ENCODE assay signal across 8 cellular contexts in genomic region chr1:151945725-151946365, GRCh38. TPM values are rescaled to one million over a fixed set of nuclear protein-coding genes. Genes with fewer than 3 reads are reported as not detected.
DNase-seq lines count a peak whose midpoint lies in the region; ATAC-seq and TF ChIP-seq lines count a peak whose summit lies in the region.

No MANE protein-coding gene starts in this region.

- DNase-seq in GM13977 (ENCODE audit: low spot score) (peak; percentile 20), NCI-H1436 treated with DMSO at 0.1 percent for 48 hours (lab: John Stamatoyannopoulos, UW) (peak; percentile 28), dedifferentiated amniotic fluid mesenchymal stem cell (ENCODE audit: extremely low spot score) (peak; percentile 99), lower lobe of right lung (peak; percentile 87), cerebellum (ENCODE audit: low spot score) (no peak)
- DNase-seq in activated CD4-positive, alpha-beta T cell treated with anti-CD3 and anti-CD28 coated beads for 24 hours (ENCODE audit: low read depth in 2 of 2): peak; percentile 41 to 45
- DNase-seq in stimulated activated CD8-positive, alpha-beta memory T cell treated with anti-CD3 and anti-CD28 coated beads, Interleukin-15, amount 100 ng/mL, for 24 hours (ENCODE audit: low read depth): peak; percentile 33

- H3K36me3 ChIP-seq in lower lobe of right lung: no peaks in the 10 kb centered on the region

- H3K4me3 ChIP-seq in lower lobe of right lung: no peak overlapping the region

- H3K27me3 ChIP-seq in lower lobe of right lung (ENCODE audit: low read depth): no peaks in the 10 kb centered on the region

- TF ChIP-seq CTCF in GM13977 (IDR thresholded peaks at IDR 0.05; ENCODE audit: extremely low read depth, insufficient read depth, missing control alignments): no peak
- no peak for TF ChIP-seq CTCF in lower lobe of right lung (IDR thresholded peaks at IDR 0.05)

- in situ Hi-C loops in GM13977 (cut with MboI; ENCODE audit: low pct_unique_long_range_greater_than_20kb, low sequenced_read_pairs, unreplicated experiment): no loop called here

- no peaks in the 10 kb centered on the region for H3K9me3 ChIP-seq in lower lobe of right lung

- intact Hi-C loops in lower lobe of right lung (cut with DNase I): no loop called here

- ATAC-seq in lower lobe of right lung (peak; percentile 90), HG03469 (IDR thresholded peaks at IDR 0.05; ENCODE audit: unreplicated experiment) (no peak)

- peak overlapping the region; percentile 86 for H3K27ac ChIP-seq in lower lobe of right lung

- H3K4me1 ChIP-seq in lower lobe of right lung: peaks cover 50% of the 10 kb centered on the region

RNA-seq across cellular contexts. Expression of gene THEM4, which starts 36.5 kb away (rescaled TPM):
- total RNA-seq in lower lobe of right lung (15.0 TPM), cerebellum (11.0 TPM)

RNA-seq across cellular contexts. Expression of gene S100A10, which starts 47.8 kb away (rescaled TPM):
- total RNA-seq in lower lobe of right lung: 602 TPM
- 1.8 TPM for total RNA-seq in cerebellum

Comparison
In these comparisons a context has a peak if more than half of its experiments do, and no peak if none do; other contexts are left out.
1. RNA of gene S100A10, which starts 47.8 kb away (total RNA-seq): 602 TPM in lower lobe of right lung (single experiment); 1.8 TPM in cerebellum (single experiment); every median in the first group is over 100 times any median in the second.